In genomic region chr16:50279142-50279865, GRCh38 we compare ENCODE assay signal across 10 cellular contexts. TPM values are rescaled to one million over a fixed set of nuclear protein-coding genes. Genes with fewer than 3 reads are reported as not detected.
DNase-seq lines count a peak whose midpoint lies in the region; ATAC-seq and TF ChIP-seq lines count a peak whose summit lies in the region.
"Had no signal": no experiment of that assay in that cellular context is flagged by ENCODE, and none has a peak within 500 bp of the region (broad histone marks: within the 10 kb centered on the region; RNA-seq: fewer than 3 reads in every experiment).

No MANE protein-coding gene starts in this region.

- peaks cover 3% of the 10 kb centered on the region; the same call in 1 of the 2 replicates for H4K20me1 ChIP-seq in Karpas-422 (ENCODE audit: insufficient read depth, low read depth, low read length)

- peak overlapping the region; percentile 74 to 90 for H3K4me3 Mint-ChIP-seq in CD14-positive monocyte
- H3K4me3 Mint-ChIP-seq in activated naive CD8-positive, alpha-beta T cell, result peak overlapping the region; percentile 8

- peaks cover 11 to 53% of the 10 kb centered on the region in 2 donors for H3K36me3 Mint-ChIP-seq in CD14-positive monocyte
- no peaks in the 10 kb centered on the region for H3K36me3 Mint-ChIP-seq in activated naive CD8-positive, alpha-beta T cell

- peak overlapping the region; percentile 98 to 100 (median 100) for H3K27ac Mint-ChIP-seq in CD14-positive monocyte
- peak overlapping the region; percentile 19 for H3K27ac Mint-ChIP-seq in activated naive CD8-positive, alpha-beta T cell

- peak overlapping the region; percentile 8 for H3K4me2 ChIP-seq in Karpas-422 (ENCODE audit: low read depth, low read length, poor library complexity, severe bottlenecking)

- H2AFZ ChIP-seq in Karpas-422 (ENCODE audit: low read length), result no peak overlapping the region

- H3K27ac ChIP-seq in Karpas-422 (ENCODE audit: low read length), result peak overlapping the region; percentile 55
- H3K27ac ChIP-seq: cardiac muscle cell had no signal

- H3K27me3 ChIP-seq in Karpas-422 (ENCODE audit: low read length), result no peaks in the 10 kb centered on the region
- H3K27me3 ChIP-seq: cardiac muscle cell had no signal

- intact Hi-C loops in CD14-positive monocyte (cut with micrococcal nuclease), result loop anchor here (1.0 to 10.0 kb wide), 4 partner anchors 12 to 463 kb away; partner anchors contain the start of genes CYLD (in 1 of the 2) and NOD2 (in 1 of the 2)

- peaks cover 0 to 4% (median 0%) of the 10 kb centered on the region in 7 donors for H3K9me3 Mint-ChIP-seq in CD14-positive monocyte
- H3K9me3 Mint-ChIP-seq in activated naive CD8-positive, alpha-beta T cell (ENCODE audit: low read depth), result no peaks in the 10 kb centered on the region

- peaks cover 9% of the 10 kb centered on the region; the same call in 1 of the 2 replicates for H3K36me3 ChIP-seq in Karpas-422 (ENCODE audit: insufficient read depth, low read length)
- H3K36me3 ChIP-seq: cardiac muscle cell had no signal

- peaks cover 73% of the 10 kb centered on the region for H3K4me1 ChIP-seq in Karpas-422 (ENCODE audit: low read length)

- H3K4me1 Mint-ChIP-seq in CD14-positive monocyte, result peaks cover 89% of the 10 kb centered on the region
- H3K4me1 Mint-ChIP-seq in activated naive CD8-positive, alpha-beta T cell (ENCODE audit: low read depth), result peaks cover 89% of the 10 kb centered on the region

- H3K9me3 ChIP-seq in Karpas-422 (ENCODE audit: low read length), result no peaks in the 10 kb centered on the region

- peaks cover 89% of the 10 kb centered on the region for H3K79me2 ChIP-seq in Karpas-422 (ENCODE audit: low read length)

- H3K4me3 ChIP-seq in Karpas-422 (ENCODE audit: low read length), result no peak overlapping the region
- H3K4me3 ChIP-seq: cardiac muscle cell had no signal

- no peaks in the 10 kb centered on the region for H3K9me2 ChIP-seq in Karpas-422 (replicated peaks; ENCODE audit: insufficient read depth, low read length)

- no peak for ATAC-seq in GM18870 (IDR thresholded peaks at IDR 0.05; ENCODE audit: unreplicated experiment)

- H3K27me3 Mint-ChIP-seq in CD14-positive monocyte (ENCODE audit: low read depth in 3 of 3), result no peaks in the 10 kb centered on the region
- H3K27me3 Mint-ChIP-seq in activated naive CD8-positive, alpha-beta T cell, result no peaks in the 10 kb centered on the region

- no peak for TF ChIP-seq CTCF in CD14-positive monocyte (IDR thresholded peaks at IDR 0.05)

- peak; percentile 93 for DNase-seq in CD14-positive monocyte (ENCODE audit: low spot score)
- no peak for DNase-seq in Karpas-422
- DNase-seq in midbrain (lab: John Stamatoyannopoulos, UW), result peak; percentile 22
- DNase-seq in NCI-H345 (lab: John Stamatoyannopoulos, UW), result no peak
- DNase-seq in NCI-H146 treated with DMSO at 0.1 percent for 48 hours (lab: John Stamatoyannopoulos, UW; ENCODE audit: unreplicated experiment), result no peak
- no peak for DNase-seq in HuH-7.5 (ENCODE audit: low spot score)
- DNase-seq: stimulated activated CD4-positive, alpha-beta T cell treated with anti-CD3 and anti-CD28 coated beads, Interleukin-15, amount 100 ng/mL, for 24 hours had no signal

- H3K9ac ChIP-seq in Karpas-422 (ENCODE audit: low read length), result no peak overlapping the region

RNA-seq across cellular contexts. Expression of gene ADCY7, which starts 13.0 kb away (rescaled TPM):
- 10 to 100 TPM; 53.1 to 91.5 TPM for polyA plus RNA-seq in CD14-positive monocyte
- 27.5 and 45.5 TPM in 2 replicates for total RNA-seq in Karpas-422 (2014; rRNA removed; shearing (Covaris generic); ENCODE audit: low replicate concordance)

Comparison
In these comparisons a context has a peak if more than half of its experiments do, and no peak if none do; other contexts are left out.
1. DNase-seq: peak in CD14-positive monocyte (single experiment) and midbrain (single experiment); none in Karpas-422 (single experiment), NCI-H345 (single experiment), NCI-H146 treated with DMSO at 0.1 percent for 48 hours (single experiment) and HuH-7.5 (single experiment).